ENCODE assay signal across 15 cellular contexts in the genomic region with DNA sequence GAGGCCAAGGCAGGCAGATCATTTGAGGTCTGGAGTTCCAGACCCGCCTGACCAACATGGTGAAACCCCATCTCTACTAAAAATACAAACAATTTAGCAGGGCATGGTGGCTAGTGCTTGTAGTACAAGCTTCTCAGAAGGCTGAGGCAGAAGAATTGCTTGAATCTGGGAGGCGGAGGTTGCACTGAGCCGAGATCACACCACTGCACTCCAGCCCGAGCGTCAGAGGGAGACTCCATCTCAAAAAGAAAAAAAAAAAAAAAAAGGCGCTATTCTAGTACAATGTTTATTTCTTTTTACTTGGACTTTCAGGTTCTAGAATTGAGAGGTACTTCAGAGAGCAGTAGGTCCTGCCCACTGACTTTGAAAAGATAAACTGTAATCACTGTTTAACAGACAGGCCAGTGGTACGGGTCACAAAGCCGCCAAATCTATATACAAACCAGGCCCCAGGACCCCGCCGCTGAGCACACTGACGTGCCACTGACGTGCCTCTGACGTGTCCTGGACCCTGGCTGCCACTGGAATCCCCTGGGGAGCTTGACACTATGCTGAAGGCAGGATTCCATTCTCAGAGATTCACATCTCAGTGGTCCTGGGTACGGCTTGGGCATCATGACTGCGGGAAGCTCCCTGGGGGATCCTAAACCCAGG.
DNase-seq lines count a peak whose midpoint lies in the region; ATAC-seq and TF ChIP-seq lines count a peak whose summit lies in the region.
"Had no signal": no experiment of that assay in that cellular context is flagged by ENCODE, and none has a peak within 500 bp of the region (broad histone marks: within the 10 kb centered on the region; RNA-seq: fewer than 3 reads in every experiment).

No MANE protein-coding gene starts in this region.

- no peaks in the 10 kb centered on the region for H3K4me1 ChIP-seq in BE2C
- H3K4me1 ChIP-seq in H9 (ENCODE audit: insufficient read depth, low read length) = no peaks in the 10 kb centered on the region; the same call in 1 of the 2 replicates
- peaks cover 10 to 84% (median 18%) of the 10 kb centered on the region in 3 donors for H3K4me1 ChIP-seq in esophagus squamous epithelium

- H4K91ac ChIP-seq in H9 (ENCODE audit: insufficient read length, low read depth, low read length) = no peak overlapping the region

- peaks cover 2% of the 10 kb centered on the region; the same call in 1 of the 2 replicates for H3K27me3 Mint-ChIP-seq in H9 (ENCODE audit: low read depth)
- H3K27me3 Mint-ChIP-seq: B cell had no signal

- no peak overlapping the region for H2BK5ac ChIP-seq in H9 (ENCODE audit: insufficient read length, low read length)

- no peaks in the 10 kb centered on the region for H3K79me1 ChIP-seq in H9 (ENCODE audit: insufficient read depth, low read depth, low read length, poor library complexity, severe bottlenecking)

- H3K36me3 Mint-ChIP-seq in H9 (ENCODE audit: insufficient read depth in 1 of 3, low read depth in 3 of 3) = no peaks in the 10 kb centered on the region
- H3K36me3 Mint-ChIP-seq: CD4-positive, alpha-beta memory T cell had no signal

- H2AFZ ChIP-seq in H9 (ENCODE audit: low read length) = no peak overlapping the region

- H3K9me3 Mint-ChIP-seq in H9 = no peaks in the 10 kb centered on the region

- no peak overlapping the region for H2AK5ac ChIP-seq in H9 (ENCODE audit: insufficient read length, low read length)

- intact Hi-C loops in esophagus squamous epithelium (cut with DNase I) = no loop called here

- no peaks in the 10 kb centered on the region for H3K79me2 ChIP-seq in H9 (ENCODE audit: insufficient read depth, low read length)

- H3K27me3 ChIP-seq in BE2C (no peaks in the 10 kb centered on the region), H9 (ENCODE audit: insufficient read depth, low read length) (no peaks in the 10 kb centered on the region), esophagus squamous epithelium (no peaks in the 10 kb centered on the region)

- TF ChIP-seq CTCF in BE2C (IDR thresholded peaks at IDR 0.05; ENCODE audit: low read depth, low read length) (no peak), H9 (conservative IDR thresholded peaks at IDR 0.05) (no peak), esophagus squamous epithelium (IDR thresholded peaks at IDR 0.05) (no peak)

- H3K9ac ChIP-seq in H9 (ENCODE audit: extremely low read depth, insufficient read length, low read length) = no peak overlapping the region

- no peak overlapping the region for H2BK120ac ChIP-seq in H9 (ENCODE audit: low read depth, low read length, poor library complexity, severe bottlenecking)

- H3K18ac ChIP-seq in H9 (ENCODE audit: insufficient read length, low read depth, low read length) = peak overlapping the region; percentile 29

- H3T11ph ChIP-seq in H9 (ENCODE audit: low read length) = no peak overlapping the region

- no peak for TF ChIP-seq POLR2A in esophagus squamous epithelium (IDR thresholded peaks at IDR 0.05)

- H3K14ac ChIP-seq in H9 (ENCODE audit: insufficient read depth, low read length) = 0 out of 2 replicates have a peak overlapping the region, but pooled peaks have one; percentile 50

- no peak overlapping the region for H4K5ac ChIP-seq in H9 (ENCODE audit: insufficient read length, low read depth, low read length)

- H3K27ac ChIP-seq in H9 (ENCODE audit: insufficient read length, low read depth, low read length) = no peak overlapping the region
- peak overlapping the region in 3 of 4 donors; percentile 9 to 56 (median 51) for H3K27ac ChIP-seq in esophagus squamous epithelium

- H3K36me3 ChIP-seq in BE2C (no peaks in the 10 kb centered on the region), esophagus squamous epithelium (no peaks in the 10 kb centered on the region)

- peaks cover 12 to 24% of the 10 kb centered on the region in 2 experiments for H3K4me1 Mint-ChIP-seq in H9
- H3K4me1 Mint-ChIP-seq: B cell; CD4-positive, alpha-beta memory T cell had no signal

- no peaks in the 10 kb centered on the region for H3K23me2 ChIP-seq in H9 (ENCODE audit: insufficient read length, low read depth, low read length, poor library complexity, severe bottlenecking)

- H3K9me3 ChIP-seq in BE2C (no peaks in the 10 kb centered on the region), H9 (ENCODE audit: control insufficient read depth, low read depth, low read length) (no peaks in the 10 kb centered on the region), esophagus squamous epithelium (no peaks in the 10 kb centered on the region)

- no peaks in the 10 kb centered on the region for H4K20me1 ChIP-seq in H9 (ENCODE audit: control insufficient read depth, insufficient read depth, insufficient read length)

- H2BK20ac ChIP-seq in H9 (ENCODE audit: low read depth, low read length, poor library complexity, severe bottlenecking) = no peak overlapping the region

- H3K4me3 Mint-ChIP-seq in H9 = no peak overlapping the region
- H3K4me3 Mint-ChIP-seq: B cell; CD4-positive, alpha-beta memory T cell had no signal

- ATAC-seq in HG03378 (IDR thresholded peaks at IDR 0.05; ENCODE audit: unreplicated experiment) = no peak
- ATAC-seq in HG03175 (IDR thresholded peaks at IDR 0.05; ENCODE audit: unreplicated experiment) = no peak

- H3K23ac ChIP-seq in H9 (ENCODE audit: insufficient read length, low read depth, low read length) = no peak overlapping the region

- H3K56ac ChIP-seq in H9 (ENCODE audit: insufficient read length, low read depth, low read length) = no peak overlapping the region

- H2BK12ac ChIP-seq in H9 (ENCODE audit: insufficient read length, low read depth, low read length) = no peak overlapping the region

- H3K4me2 ChIP-seq in H9 (ENCODE audit: insufficient read depth, insufficient read length, low read length) = no peak overlapping the region

- H3K27ac Mint-ChIP-seq in H9 = no peak overlapping the region
- H3K27ac Mint-ChIP-seq: B cell; CD4-positive, alpha-beta memory T cell had no signal

- no peak overlapping the region for H4K8ac ChIP-seq in H9 (replicated peaks; ENCODE audit: insufficient read length, low read depth, low read length)

- no peak overlapping the region for H3K4me3 ChIP-seq in BE2C (ENCODE audit: low read depth, low read length)
- H3K4me3 ChIP-seq in esophagus squamous epithelium = no peak overlapping the region

- no peak overlapping the region for H2BK15ac ChIP-seq in H9 (ENCODE audit: low read depth, low read length)

- no CpG with 5 or more reads among the region's 15 CpGs for WGBS in H9 (ENCODE audit: extremely low coverage, insufficient read length, low lambda C conversion rate)
- WGBS in esophagus squamous epithelium, 2 donors = 78 to 89% methylated on average over 8 to 12 of the region's 15 CpGs

- H3K4ac ChIP-seq in H9 (ENCODE audit: low read depth, low read length) = no peak overlapping the region

- DNase-seq in BE2C (peak; percentile 7), H9 (no peak), esophagus squamous epithelium (lab: John Stamatoyannopoulos, UW) (no peak), retina (peak; percentile 8)
- no peak for DNase-seq in stimulated activated CD4-positive, alpha-beta T cell treated with anti-CD3 and anti-CD28 coated beads, Interleukin-4, amount 100 ng/mL, for 4 hours
- DNase-seq: CD4-positive, alpha-beta memory T cell; GOT3; NCI-H1105; NCI-H1694 treated with DMSO at 0.1 percent for 48 hours; NCI-H2107; NCI-H510A treated with DMSO at 0.1 percent for 48 hours; NCI-H82 had no signal

Comparison
In these comparisons a context has a peak if more than half of its experiments do, and no peak if none do; other contexts are left out.
1. DNase-seq: peak in BE2C (single experiment) and retina (single experiment); none in H9 (single experiment), esophagus squamous epithelium (single experiment) and stimulated activated CD4-positive, alpha-beta T cell treated with anti-CD3 and anti-CD28 coated beads, Interleukin-4, amount 100 ng/mL, for 4 hours (0 of 2).